ENCODE assay signal across 31 cellular contexts in genomic region chr1:158078569-158079080, GRCh38.
A peak's percentile ranks its signal among the peaks of the same experiment; 100 is the strongest.
DNase-seq lines count a peak whose midpoint lies in the region; ATAC-seq and TF ChIP-seq lines count a peak whose summit lies in the region.
"Had no signal": no experiment of that assay in that cellular context is flagged by ENCODE, and none has a peak within 500 bp of the region (broad histone marks: within the 10 kb centered on the region; RNA-seq: fewer than 3 reads in every experiment).

No MANE protein-coding gene starts in this region.

- H3K4me3 Mint-ChIP-seq in H9 (no peak overlapping the region), neural crest cell (no peak overlapping the region)
- H3K4me3 Mint-ChIP-seq: activated CD8-positive, alpha-beta memory T cell treated with anti-CD3 and anti-CD28 coated beads, Interleukin-2, amount 10 ng/mL, durations not matched to agents 7 days and 5 days; activated naive CD4-positive, alpha-beta T cell treated with anti-CD3 and anti-CD28 coated beads for 36 hours; HFFc6; T-helper 1 cell treated with Interleukin-12 subunit alpha and Interleukin-12 subunit beta and Interleukin-4 antibody, amounts not matched to agents 30 μg/mL and 1 μg/mL, for 36 hours had no signal

- H2BK120ac ChIP-seq in H9 (ENCODE audit: low read depth, low read length, poor library complexity, severe bottlenecking) = no peak overlapping the region

- H3K27me3 Mint-ChIP-seq in H9 (ENCODE audit: low read depth) = no peaks in the 10 kb centered on the region; the same call in 1 of the 2 replicates
- no peaks in the 10 kb centered on the region for H3K27me3 Mint-ChIP-seq in neural crest cell (ENCODE audit: low read depth)

- H3K36me3 Mint-ChIP-seq in H9 (ENCODE audit: insufficient read depth in 1 of 3, low read depth in 3 of 3) (peaks cover 7 to 30% (median 27%) of the 10 kb centered on the region in 3 experiments), neural crest cell (ENCODE audit: low read depth) (peaks cover 5% of the 10 kb centered on the region)
- H3K36me3 Mint-ChIP-seq: activated CD8-positive, alpha-beta memory T cell treated with anti-CD3 and anti-CD28 coated beads, Interleukin-2, amount 10 ng/mL, durations not matched to agents 7 days and 5 days had no signal

- 0 out of 22 replicates have a peak overlapping the region, but pooled peaks of 1 of the 11 experiments have one; percentile 21 for H3K27ac ChIP-seq in BLaER1 treated with 17β-estradiol and CSF1 and Interleukin-3, amounts not matched to agents 10 nM and 100 nM
- no peak overlapping the region for H3K27ac ChIP-seq in H9 (ENCODE audit: insufficient read length, low read depth, low read length)
- peak overlapping the region; percentile 10; the same call in 1 of the 2 replicates for H3K27ac ChIP-seq in WERI-Rb-1
- H3K27ac ChIP-seq: heart right ventricle, HL-60, psoas muscle, sigmoid colon, thyroid gland, uterus had no signal

- H3K27me3 ChIP-seq in BLaER1 treated with 17β-estradiol and CSF1 and Interleukin-3, amounts not matched to agents 10 nM and 100 nM = no peaks in the 10 kb centered on the region
- H3K27me3 ChIP-seq in H9 (ENCODE audit: insufficient read depth, low read length) (no peaks in the 10 kb centered on the region), WERI-Rb-1 (ENCODE audit: insufficient read depth, low read depth, severe bottlenecking) (no peaks in the 10 kb centered on the region)
- H3K27me3 ChIP-seq: heart right ventricle, sigmoid colon, thyroid gland, uterus had no signal

- no peak overlapping the region for H2BK5ac ChIP-seq in H9 (ENCODE audit: insufficient read length, low read length)

- no peak overlapping the region for H3K18ac ChIP-seq in H9 (ENCODE audit: insufficient read length, low read depth, low read length)

- no peaks in the 10 kb centered on the region for H3K23me2 ChIP-seq in H9 (ENCODE audit: insufficient read length, low read depth, low read length, poor library complexity, severe bottlenecking)

- peak overlapping the region in 1 of 11 experiments; percentile 18; a peak in 1 of 22 replicates for H3K9ac ChIP-seq in BLaER1 treated with 17β-estradiol and CSF1 and Interleukin-3, amounts not matched to agents 10 nM and 100 nM
- no peak overlapping the region for H3K9ac ChIP-seq in H9 (ENCODE audit: extremely low read depth, insufficient read length, low read length)

- H4K91ac ChIP-seq in H9 (ENCODE audit: insufficient read length, low read depth, low read length) = no peak overlapping the region

- H2BK15ac ChIP-seq in H9 (ENCODE audit: low read depth, low read length) = no peak overlapping the region

- H3K4me3 ChIP-seq in BLaER1 treated with 17β-estradiol and CSF1 and Interleukin-3, amounts not matched to agents 10 nM and 100 nM = no peak overlapping the region
- no peak overlapping the region for H3K4me3 ChIP-seq in WERI-Rb-1 (ENCODE audit: low read depth, low read length)
- H3K4me3 ChIP-seq: heart right ventricle, psoas muscle, sigmoid colon, thyroid gland, uterus had no signal

- no peak overlapping the region for H2AK5ac ChIP-seq in H9 (ENCODE audit: insufficient read length, low read length)

- DNase-seq in H9 (no peak), WERI-Rb-1 (peak; percentile 51), neural crest cell (ENCODE audit: low read depth, low spot score) (no peak), SHP77 (lab: John Stamatoyannopoulos, UW) (no peak)
- DNase-seq: activated CD4-positive, alpha-beta T cell treated with anti-CD3 and anti-CD28 coated beads, Interleukin-2, amount 50 U/mL, for 4 hours; activated CD8-positive, alpha-beta memory T cell treated with anti-CD3 and anti-CD28 coated beads, Interleukin-2, amount 10 ng/mL, durations not matched to agents 7 days and 5 days; activated naive CD4-positive, alpha-beta T cell treated with anti-CD3 and anti-CD28 coated beads for 36 hours; dermis blood vessel endothelial cell; DMS79 treated with DMSO at 0.1 percent for 48 hours; foreskin melanocyte; GF-D8; heart right ventricle; HFFc6; KG1; kidney; left ventricle myocardium superior; NCI-H1436 treated with DMSO at 0.1 percent for 48 hours; NCI-H748 treated with DMSO at 0.1 percent for 48 hours; psoas muscle; sigmoid colon; stimulated activated CD4-positive, alpha-beta T cell treated with anti-CD3 and anti-CD28 coated beads, Interleukin-12 subunit alpha, Interleukin-12 subunit beta, amount 100 ng/mL, for 4 hours; stimulated activated CD4-positive, alpha-beta T cell treated with anti-CD3 and anti-CD28 coated beads, Interleukin-4, amount 100 ng/mL, for 1 hour; thyroid gland; uterus had no signal

- WGBS in H9 (ENCODE audit: extremely low coverage, insufficient read length, low lambda C conversion rate) = no CpG with 5 or more reads among the region's 4 CpGs

- H3K9me3 Mint-ChIP-seq in H9 (peaks cover 0 to 2% of the 10 kb centered on the region in 2 experiments; a peak in 1 of 5 replicates), neural crest cell (no peaks in the 10 kb centered on the region)
- H3K9me3 Mint-ChIP-seq: activated naive CD4-positive, alpha-beta T cell treated with anti-CD3 and anti-CD28 coated beads for 36 hours; HFFc6; T-helper 1 cell treated with Interleukin-12 subunit alpha and Interleukin-12 subunit beta and Interleukin-4 antibody, amounts not matched to agents 30 μg/mL and 1 μg/mL, for 36 hours had no signal

- ATAC-seq in HG02973 (IDR thresholded peaks at IDR 0.05; ENCODE audit: unreplicated experiment) (no peak), HG02885 (IDR thresholded peaks at IDR 0.05; ENCODE audit: poor library complexity, unreplicated experiment) (no peak)
- ATAC-seq: activated CD4-positive, CD25-positive, alpha-beta regulatory T cell treated with anti-CD3 and anti-CD28 coated beads, Interleukin-2, amount 50 U/mL, for 24 hours; activated CD8-positive, alpha-beta memory T cell treated with anti-CD3 and anti-CD28 coated beads, Interleukin-2, amount 10 ng/mL, durations not matched to agents 7 days and 5 days; left ventricle myocardium superior; psoas muscle; SK-N-SH treated with all-trans-retinoic acid at 6 μM for 48 hours had no signal

- H3K4me1 Mint-ChIP-seq in H9 = peaks cover 39 to 42% of the 10 kb centered on the region in 2 experiments
- peaks cover 33% of the 10 kb centered on the region for H3K4me1 Mint-ChIP-seq in neural crest cell
- H3K4me1 Mint-ChIP-seq: activated CD8-positive, alpha-beta memory T cell treated with anti-CD3 and anti-CD28 coated beads, Interleukin-2, amount 10 ng/mL, durations not matched to agents 7 days and 5 days had no signal

- H2BK12ac ChIP-seq in H9 (ENCODE audit: insufficient read length, low read depth, low read length) = no peak overlapping the region

- H3K79me2 ChIP-seq in H9 (ENCODE audit: insufficient read depth, low read length) = no peaks in the 10 kb centered on the region

- H3K27ac Mint-ChIP-seq in H9 = peak overlapping the region; percentile 2 to 71 (median 47); a peak in 3 of 7 replicates
- H3K27ac Mint-ChIP-seq in neural crest cell (ENCODE audit: unreplicated experiment) = peak overlapping the region; percentile 80
- H3K27ac Mint-ChIP-seq: activated CD8-positive, alpha-beta memory T cell treated with anti-CD3 and anti-CD28 coated beads, Interleukin-2, amount 10 ng/mL, durations not matched to agents 7 days and 5 days; activated naive CD4-positive, alpha-beta T cell treated with anti-CD3 and anti-CD28 coated beads for 36 hours; HFFc6; T-helper 1 cell treated with Interleukin-12 subunit alpha and Interleukin-12 subunit beta and Interleukin-4 antibody, amounts not matched to agents 30 μg/mL and 1 μg/mL, for 36 hours had no signal

- H3K4me2 ChIP-seq in BLaER1 treated with 17β-estradiol and CSF1 and Interleukin-3, amounts not matched to agents 10 nM and 100 nM = peak overlapping the region in 6 of 11 experiments; percentile 31 to 68 (median 62); a peak in 7 of 22 replicates
- no peak overlapping the region for H3K4me2 ChIP-seq in H9 (ENCODE audit: insufficient read depth, insufficient read length, low read length)

- H3K9me3 ChIP-seq in BLaER1 treated with 17β-estradiol and CSF1 and Interleukin-3, amounts not matched to agents 10 nM and 100 nM (replicated peaks in 1 of 11) = no peaks in the 10 kb centered on the region
- H3K9me3 ChIP-seq in H9 (ENCODE audit: control insufficient read depth, low read depth, low read length) (no peaks in the 10 kb centered on the region), WERI-Rb-1 (ENCODE audit: severe bottlenecking) (no peaks in the 10 kb centered on the region)
- H3K9me3 ChIP-seq: heart right ventricle, psoas muscle, sigmoid colon, thyroid gland, uterus had no signal

- H4K5ac ChIP-seq in H9 (ENCODE audit: insufficient read length, low read depth, low read length) = no peak overlapping the region

- H3T11ph ChIP-seq in H9 (ENCODE audit: low read length) = no peak overlapping the region

- H3K36me3 ChIP-seq in BLaER1 treated with 17β-estradiol and CSF1 and Interleukin-3, amounts not matched to agents 10 nM and 100 nM = peaks cover 7 to 66% (median 39%) of the 10 kb centered on the region in 11 experiments; a peak in 20 of 22 replicates
- H3K36me3 ChIP-seq in WERI-Rb-1 = peaks cover 80% of the 10 kb centered on the region
- H3K36me3 ChIP-seq: uterus had no signal

- H4K8ac ChIP-seq in H9 (replicated peaks; ENCODE audit: insufficient read length, low read depth, low read length) = no peak overlapping the region

- H4K20me1 ChIP-seq in BLaER1 treated with 17β-estradiol and CSF1 and Interleukin-3, amounts not matched to agents 10 nM and 100 nM = peaks cover 0 to 47% (median 21%) of the 10 kb centered on the region in 11 experiments; a peak in 15 of 22 replicates
- no peaks in the 10 kb centered on the region for H4K20me1 ChIP-seq in H9 (ENCODE audit: control insufficient read depth, insufficient read depth, insufficient read length)

- no peaks in the 10 kb centered on the region for H3K79me1 ChIP-seq in H9 (ENCODE audit: insufficient read depth, low read depth, low read length, poor library complexity, severe bottlenecking)

- TF ChIP-seq CTCF in H9 (conservative IDR thresholded peaks at IDR 0.05) = no peak
- no peak for TF ChIP-seq CTCF in WERI-Rb-1 (IDR thresholded peaks at IDR 0.05; ENCODE audit: low read depth, low read length)
- no peak for TF ChIP-seq CTCF in neural crest cell (conservative IDR thresholded peaks at IDR 0.05)

- H3K4ac ChIP-seq in H9 (ENCODE audit: low read depth, low read length) = no peak overlapping the region

- H3K14ac ChIP-seq in H9 (ENCODE audit: insufficient read depth, low read length) = peak overlapping the region; percentile 66

- H3K23ac ChIP-seq in H9 (ENCODE audit: insufficient read length, low read depth, low read length) = no peak overlapping the region

- H3K4me1 ChIP-seq in BLaER1 treated with 17β-estradiol and CSF1 and Interleukin-3, amounts not matched to agents 10 nM and 100 nM = peaks cover 9 to 37% (median 31%) of the 10 kb centered on the region in 10 experiments; a peak in 19 of 20 replicates
- H3K4me1 ChIP-seq in H9 (ENCODE audit: insufficient read depth, low read length) = peaks cover 8% of the 10 kb centered on the region; the same call in 1 of the 2 replicates
- H3K4me1 ChIP-seq: heart right ventricle, psoas muscle, uterus had no signal

- H2BK20ac ChIP-seq in H9 (ENCODE audit: low read depth, low read length, poor library complexity, severe bottlenecking) = no peak overlapping the region

- no peak overlapping the region for H3K56ac ChIP-seq in H9 (ENCODE audit: insufficient read length, low read depth, low read length)

- H2AFZ ChIP-seq in H9 (ENCODE audit: low read length) = no peak overlapping the region
